Comparison of ENCODE assay signal across 8 cellular contexts in genomic region chr19:12952488-12953455, GRCh38. TPM values are rescaled to one million over a fixed set of nuclear protein-coding genes. Genes with fewer than 3 reads are reported as not detected.
DNase-seq lines count a peak whose midpoint lies in the region; ATAC-seq, FAIRE-seq and TF ChIP-seq lines count a peak whose summit lies in the region.

No MANE protein-coding gene starts in this region.

- H3K18ac ChIP-seq in mesenchymal stem cell (ENCODE audit: low read depth in 1 of 2, low read length in 2 of 2) = no peak overlapping the region

- H3K9me3 Mint-ChIP-seq in CD14-positive monocyte = no peaks in the 10 kb centered on the region

- no peak overlapping the region for H2BK120ac ChIP-seq in mesenchymal stem cell (ENCODE audit: low read depth, low read length)

- peaks cover 39% of the 10 kb centered on the region for H3K36me3 ChIP-seq in bronchial epithelial cell (ENCODE audit: control insufficient read depth, insufficient read depth, low read length)
- H3K36me3 ChIP-seq in mesenchymal stem cell (ENCODE audit: control insufficient read depth in 1 of 2, insufficient read depth in 2 of 2, low read depth in 1 of 2, low read length in 2 of 2) = peaks cover 64 to 70% of the 10 kb centered on the region in 2 experiments

- no peak overlapping the region for H4K8ac ChIP-seq in mesenchymal stem cell (ENCODE audit: low read length)

- no peaks in the 10 kb centered on the region for H3K27me3 ChIP-seq in bronchial epithelial cell (ENCODE audit: control insufficient read depth, insufficient read depth, low read length)
- H3K27me3 ChIP-seq in mesenchymal stem cell (ENCODE audit: control insufficient read depth in 1 of 2, insufficient read depth in 1 of 2, low read length in 2 of 2) = no peaks in the 10 kb centered on the region

- H3K9me3 ChIP-seq in mesenchymal stem cell (ENCODE audit: control insufficient read depth, low read length) = no peaks in the 10 kb centered on the region

- H3K4me3 Mint-ChIP-seq in CD14-positive monocyte = no peak overlapping the region

- no peak for FAIRE-seq in bronchial epithelial cell (lab: Jason Lieb, UNC)

- no peak overlapping the region for H2AK5ac ChIP-seq in mesenchymal stem cell (ENCODE audit: low read length, severe bottlenecking)

- H3K4me1 ChIP-seq in mesenchymal stem cell (ENCODE audit: control insufficient read depth, insufficient read depth, low read depth, low read length) = peaks cover 17% of the 10 kb centered on the region

- H3K27me3 Mint-ChIP-seq in CD14-positive monocyte (ENCODE audit: low read depth in 3 of 3) = peaks cover 0 to 1% (median 0%) of the 10 kb centered on the region in 3 donors

- no peak for ATAC-seq in HG02870 (IDR thresholded peaks at IDR 0.05; ENCODE audit: unreplicated experiment)
- no peak for ATAC-seq in GM21723 (IDR thresholded peaks at IDR 0.05; ENCODE audit: unreplicated experiment)
- no peak for ATAC-seq in GM19467 (IDR thresholded peaks at IDR 0.05; ENCODE audit: unreplicated experiment)

- H2BK12ac ChIP-seq in mesenchymal stem cell (ENCODE audit: low read length in 2 of 2) = no peak overlapping the region

- no peak overlapping the region for H3K4me3 ChIP-seq in bronchial epithelial cell (ENCODE audit: low read depth, low read length)
- H3K4me3 ChIP-seq in mesenchymal stem cell (ENCODE audit: insufficient read depth in 1 of 2, low read depth in 1 of 2, low read length in 2 of 2) = no peak overlapping the region

- TF ChIP-seq CTCF in CD14-positive monocyte (IDR thresholded peaks at IDR 0.05) (no peak), bronchial epithelial cell (IDR thresholded peaks at IDR 0.05; ENCODE audit: insufficient read depth, low read length, severe bottlenecking) (no peak)

- WGBS in mesenchymal stem cell = 88% methylated on average over 13 of the region's 18 CpGs

- no peak overlapping the region for H3K27ac ChIP-seq in mesenchymal stem cell (ENCODE audit: low read length, poor library complexity, severe bottlenecking)

- peak overlapping the region; percentile 85 to 96 (median 90) for H3K27ac Mint-ChIP-seq in CD14-positive monocyte

- no peak overlapping the region for H2AFZ ChIP-seq in mesenchymal stem cell (ENCODE audit: low read depth, low read length)

- H3K23ac ChIP-seq in mesenchymal stem cell (ENCODE audit: low read length in 2 of 2) = no peak overlapping the region

- peaks cover 57% of the 10 kb centered on the region for H3K4me1 Mint-ChIP-seq in CD14-positive monocyte

- H3K14ac ChIP-seq in mesenchymal stem cell (ENCODE audit: low read length in 2 of 2) = no peak overlapping the region

- no peak overlapping the region for H2BK5ac ChIP-seq in mesenchymal stem cell (ENCODE audit: low read depth, low read length, poor library complexity, severe bottlenecking)

- H3K9ac ChIP-seq in mesenchymal stem cell (ENCODE audit: low read length) = peak overlapping the region; percentile 80

- no peak overlapping the region for H2BK15ac ChIP-seq in mesenchymal stem cell (ENCODE audit: low read depth, poor library complexity, severe bottlenecking)

- peaks cover 48 to 67% of the 10 kb centered on the region in 2 donors for H3K36me3 Mint-ChIP-seq in CD14-positive monocyte

- peak; percentile 63 for DNase-seq in CD14-positive monocyte (ENCODE audit: low spot score)
- peak; percentile 75 for DNase-seq in NCI-H1092 treated with DMSO at 0.1 percent for 48 hours (lab: John Stamatoyannopoulos, UW)
- DNase-seq in bronchial epithelial cell (ENCODE audit: low read depth) = peak; percentile 61
- no peak for DNase-seq in mesenchymal stem cell
- no peak for DNase-seq in RPMI8226

- H3K79me1 ChIP-seq in mesenchymal stem cell (replicated peaks; ENCODE audit: low read length, poor library complexity, severe bottlenecking) = peaks cover 19% of the 10 kb centered on the region

- no peak overlapping the region for H4K91ac ChIP-seq in mesenchymal stem cell (ENCODE audit: low read length)

- intact Hi-C loops in CD14-positive monocyte (cut with micrococcal nuclease) = no loop called here

- no peak overlapping the region for H3K4me2 ChIP-seq in mesenchymal stem cell (ENCODE audit: low read length, poor library complexity, severe bottlenecking)

- no peak overlapping the region for H3K4ac ChIP-seq in mesenchymal stem cell (ENCODE audit: low read depth in 1 of 2, low read length in 2 of 2)

RNA-seq across cellular contexts. Expression of gene GADD45GIP1, which starts 4.3 kb away (rescaled TPM):
- 10 to 100 TPM; 31.6 to 42.4 TPM for polyA plus RNA-seq in CD14-positive monocyte
- total RNA-seq in bronchial epithelial cell = 27.1 and 36.0 TPM in 2 replicates
- 47.1 TPM for polyA plus RNA-seq in mesenchymal stem cell (2013, experiment 1 of 2)
- 47.3 TPM for polyA plus RNA-seq in mesenchymal stem cell (2013, experiment 2 of 2)

RNA-seq across cellular contexts. Expression of gene RAD23A, which starts 7.1 kb away (rescaled TPM):
- 10 to 100 TPM; 45.5 to 55.3 TPM for polyA plus RNA-seq in CD14-positive monocyte
- 91.1 and 120 TPM in 2 replicates for total RNA-seq in bronchial epithelial cell
- 112 TPM for polyA plus RNA-seq in mesenchymal stem cell (2013, experiment 1 of 2)
- polyA plus RNA-seq in mesenchymal stem cell (2013, experiment 2 of 2) = 113 TPM

RNA-seq across cellular contexts. Expression of gene CALR, which starts 14.4 kb away (rescaled TPM):
- polyA plus RNA-seq in CD14-positive monocyte = 100 to 1,000 TPM; 109 to 133 TPM
- 1,002 and 1,570 TPM in 2 replicates for total RNA-seq in bronchial epithelial cell
- 1,694 TPM for polyA plus RNA-seq in mesenchymal stem cell (2013, experiment 1 of 2)
- 1,663 TPM for polyA plus RNA-seq in mesenchymal stem cell (2013, experiment 2 of 2)

RNA-seq across cellular contexts. Expression of gene DAND5, which starts 16.6 kb away (rescaled TPM):
- not detected for polyA plus RNA-seq in CD14-positive monocyte
- not detected in 2 replicates for total RNA-seq in bronchial epithelial cell
- 0.01 TPM for polyA plus RNA-seq in mesenchymal stem cell (2013, experiment 1 of 2)
- polyA plus RNA-seq in mesenchymal stem cell (2013, experiment 2 of 2) = not detected

RNA-seq across cellular contexts. Expression of gene FARSA, which starts 19.3 kb away (rescaled TPM):
- 10 to 100 TPM; 47.9 to 49.2 TPM for polyA plus RNA-seq in CD14-positive monocyte
- 53.6 and 55.5 TPM in 2 replicates for total RNA-seq in bronchial epithelial cell
- polyA plus RNA-seq in mesenchymal stem cell (2013, experiment 1 of 2) = 39.8 TPM
- 37.8 TPM for polyA plus RNA-seq in mesenchymal stem cell (2013, experiment 2 of 2)

Comparison
In these comparisons a context has a peak if more than half of its experiments do, and no peak if none do; other contexts are left out.
1. DNase-seq: peak in CD14-positive monocyte (single experiment), NCI-H1092 treated with DMSO at 0.1 percent for 48 hours (single experiment) and bronchial epithelial cell (single experiment); none in mesenchymal stem cell (single experiment) and RPMI8226 (single experiment).